In genomic region chr1:41741244-41741643, GRCh38 we compare ENCODE assay signal across 14 cellular contexts.
DNase-seq lines count a peak whose midpoint lies in the region; ATAC-seq lines count a peak whose summit lies in the region.
"Had no signal": no experiment of that assay in that cellular context is flagged by ENCODE, and none has a peak within 500 bp of the region (broad histone marks: within the 10 kb centered on the region; RNA-seq: fewer than 3 reads in every experiment).

No MANE protein-coding gene starts in this region.

- no peak overlapping the region for H2BK5ac ChIP-seq in mesendoderm (ENCODE audit: low read length)

- no peaks in the 10 kb centered on the region for H3K36me3 ChIP-seq in mesendoderm (ENCODE audit: control insufficient read depth, insufficient read depth, low read length)
- H3K36me3 ChIP-seq: gastroesophageal sphincter had no signal

- H3K56ac ChIP-seq in mesendoderm (ENCODE audit: low read length), result no peak overlapping the region

- H3K79me1 ChIP-seq in mesendoderm (ENCODE audit: low read length), result no peaks in the 10 kb centered on the region

- peak overlapping the region; percentile 30 to 61 for H3K27ac Mint-ChIP-seq in stimulated activated naive CD8-positive, alpha-beta T cell treated with anti-CD3 and anti-CD28 coated beads, Interleukin-15, amount 100 ng/mL, for 72 hours

- no CpG with 5 or more reads among the region's 7 CpGs for WGBS in mesendoderm (ENCODE audit: extremely low coverage, insufficient coverage, low lambda C conversion rate)

- H2BK15ac ChIP-seq in mesendoderm (replicated peaks; ENCODE audit: low read depth), result no peak overlapping the region

- H3K4me3 Mint-ChIP-seq in activated T-cell treated with anti-CD3 and anti-CD28 coated beads, Interleukin-2, amount 50 U/mL, for 4 hours, result no peak overlapping the region
- H3K4me3 Mint-ChIP-seq in stimulated activated naive CD8-positive, alpha-beta T cell treated with anti-CD3 and anti-CD28 coated beads, Interleukin-15, amount 100 ng/mL, for 72 hours, result no peak overlapping the region

- no peak overlapping the region for H2AK5ac ChIP-seq in mesendoderm (ENCODE audit: low read length)

- H3K79me2 ChIP-seq in mesendoderm (ENCODE audit: control insufficient read depth, insufficient read depth, low read length), result no peaks in the 10 kb centered on the region

- DNase-seq in activated effector memory CD4-positive, alpha-beta T cell treated with anti-CD3 and anti-CD28 coated beads, Interleukin-2, amount 50 U/mL, for 16 hours, result peak; percentile 72
- DNase-seq in activated effector memory CD4-positive, alpha-beta T cell treated with Interleukin-2 at 50 U/mL for 16 hours, result no peak
- DNase-seq in activated T-cell treated with anti-CD3 and anti-CD28 coated beads, Interleukin-2, amount 50 U/mL, for 4 hours, result peak; percentile 27
- DNase-seq in mesendoderm (no peak), DMS53 treated with DMSO at 0.1 percent for 48 hours (lab: John Stamatoyannopoulos, UW; ENCODE audit: unreplicated experiment) (no peak)
- peak in 1 of 2 donors; percentile 20 for DNase-seq in stimulated activated naive CD8-positive, alpha-beta T cell treated with anti-CD3 and anti-CD28 coated beads, Interleukin-15, amount 100 ng/mL, for 72 hours
- no peak for DNase-seq in activated CD4-positive, CD25-positive, alpha-beta regulatory T cell (lab: John Stamatoyannopoulos, UW)
- DNase-seq: left cardiac atrium, NCI-H146, NCI-H526 treated with DMSO at 0.1 percent for 48 hours had no signal

- no peak overlapping the region for H3K27ac ChIP-seq in mesendoderm (ENCODE audit: low read depth, low read length)

- no peaks in the 10 kb centered on the region for H3K27me3 Mint-ChIP-seq in activated T-cell treated with anti-CD3 and anti-CD28 coated beads, Interleukin-2, amount 50 U/mL, for 4 hours (ENCODE audit: low read depth)
- no peaks in the 10 kb centered on the region for H3K27me3 Mint-ChIP-seq in stimulated activated naive CD8-positive, alpha-beta T cell treated with anti-CD3 and anti-CD28 coated beads, Interleukin-15, amount 100 ng/mL, for 72 hours
- H3K27me3 Mint-ChIP-seq: naive thymus-derived CD4-positive, alpha-beta T cell had no signal

- no peak overlapping the region for H2BK120ac ChIP-seq in mesendoderm (ENCODE audit: low read depth, low read length)

- peaks cover 95% of the 10 kb centered on the region for H3K4me1 Mint-ChIP-seq in activated T-cell treated with anti-CD3 and anti-CD28 coated beads, Interleukin-2, amount 50 U/mL, for 4 hours (ENCODE audit: low read depth)
- peaks cover 97% of the 10 kb centered on the region for H3K4me1 Mint-ChIP-seq in stimulated activated naive CD8-positive, alpha-beta T cell treated with anti-CD3 and anti-CD28 coated beads, Interleukin-15, amount 100 ng/mL, for 72 hours

- peak overlapping the region; percentile 66 for H3K23ac ChIP-seq in mesendoderm (ENCODE audit: low read length)

- H3K9ac ChIP-seq in mesendoderm (ENCODE audit: low read length), result no peak overlapping the region

- H3K4me2 ChIP-seq in mesendoderm (ENCODE audit: low read length), result no peak overlapping the region

- peaks cover 2% of the 10 kb centered on the region for H3K36me3 Mint-ChIP-seq in activated T-cell treated with anti-CD3 and anti-CD28 coated beads, Interleukin-2, amount 50 U/mL, for 4 hours (ENCODE audit: insufficient read depth)

- no peak overlapping the region for H4K5ac ChIP-seq in mesendoderm (ENCODE audit: low read length)

- H3K4me1 ChIP-seq in mesendoderm (ENCODE audit: control insufficient read depth, low read depth, low read length), result no peaks in the 10 kb centered on the region

- H3K4me3 ChIP-seq in mesendoderm (ENCODE audit: low read length), result no peak overlapping the region
- H3K4me3 ChIP-seq: gastroesophageal sphincter had no signal

- no peaks in the 10 kb centered on the region for H3K9me3 Mint-ChIP-seq in activated T-cell treated with anti-CD3 and anti-CD28 coated beads, Interleukin-2, amount 50 U/mL, for 4 hours
- H3K9me3 Mint-ChIP-seq in stimulated activated naive CD8-positive, alpha-beta T cell treated with anti-CD3 and anti-CD28 coated beads, Interleukin-15, amount 100 ng/mL, for 72 hours, result no peaks in the 10 kb centered on the region
- H3K9me3 Mint-ChIP-seq: naive thymus-derived CD4-positive, alpha-beta T cell had no signal

- ATAC-seq in activated T-cell treated with anti-CD3 and anti-CD28 coated beads, Interleukin-2, amount 50 U/mL, for 4 hours, result peak; percentile 16 to 21
- ATAC-seq in stimulated activated naive CD8-positive, alpha-beta T cell treated with anti-CD3 and anti-CD28 coated beads, Interleukin-15, amount 100 ng/mL, for 72 hours, result peak; percentile 22
- no peak for ATAC-seq in HG03378 (IDR thresholded peaks at IDR 0.05; ENCODE audit: unreplicated experiment)
- ATAC-seq: gastroesophageal sphincter, HepG2 had no signal

- no peak overlapping the region for H4K8ac ChIP-seq in mesendoderm (ENCODE audit: low read depth, low read length)

- H3K27me3 ChIP-seq in mesendoderm (ENCODE audit: insufficient read depth, low read length, poor library complexity), result no peaks in the 10 kb centered on the region
- H3K27me3 ChIP-seq: gastroesophageal sphincter had no signal

- no peak overlapping the region for H3K4ac ChIP-seq in mesendoderm (ENCODE audit: low read depth, low read length)

- H3K18ac ChIP-seq in mesendoderm (ENCODE audit: low read length), result no peak overlapping the region

Comparison
In these comparisons a context has a peak if more than half of its experiments do, and no peak if none do; other contexts are left out.
1. DNase-seq: peak in activated effector memory CD4-positive, alpha-beta T cell treated with anti-CD3 and anti-CD28 coated beads, Interleukin-2, amount 50 U/mL, for 16 hours (single experiment) and activated T-cell treated with anti-CD3 and anti-CD28 coated beads, Interleukin-2, amount 50 U/mL, for 4 hours (single experiment); none in activated effector memory CD4-positive, alpha-beta T cell treated with Interleukin-2 at 50 U/mL for 16 hours (single experiment), mesendoderm (single experiment), activated CD4-positive, CD25-positive, alpha-beta regulatory T cell (0 of 4) and DMS53 treated with DMSO at 0.1 percent for 48 hours (single experiment).